Comparison of ENCODE assay signal across 1 cellular context in genomic region chr9:92278117-92278516, GRCh38.
TF ChIP-seq lines count a peak whose summit lies in the region.

No MANE protein-coding gene starts in this region.

TF ChIP-seq in SK-N-SH, 30 proteins besides CTCF, POLR2A, EP300 and RAD21 (continued from another document):
- TF ChIP-seq, protein P1, sequence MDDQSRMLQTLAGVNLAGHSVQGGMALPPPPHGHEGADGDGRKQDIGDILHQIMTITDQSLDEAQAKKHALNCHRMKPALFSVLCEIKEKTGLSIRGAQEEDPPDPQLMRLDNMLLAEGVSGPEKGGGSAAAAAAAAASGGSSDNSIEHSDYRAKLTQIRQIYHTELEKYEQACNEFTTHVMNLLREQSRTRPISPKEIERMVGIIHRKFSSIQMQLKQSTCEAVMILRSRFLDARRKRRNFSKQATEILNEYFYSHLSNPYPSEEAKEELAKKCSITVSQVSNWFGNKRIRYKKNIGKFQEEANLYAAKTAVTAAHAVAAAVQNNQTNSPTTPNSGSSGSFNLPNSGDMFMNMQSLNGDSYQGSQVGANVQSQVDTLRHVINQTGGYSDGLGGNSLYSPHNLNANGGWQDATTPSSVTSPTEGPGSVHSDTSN (IDR thresholded peaks at IDR 0.05) = peak; percentile 70
- TF ChIP-seq TCF12 (IDR thresholded peaks at IDR 0.05) = peak; percentile 79
- TF ChIP-seq, protein P2, sequence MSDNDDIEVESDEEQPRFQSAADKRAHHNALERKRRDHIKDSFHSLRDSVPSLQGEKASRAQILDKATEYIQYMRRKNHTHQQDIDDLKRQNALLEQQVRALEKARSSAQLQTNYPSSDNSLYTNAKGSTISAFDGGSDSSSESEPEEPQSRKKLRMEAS (IDR thresholded peaks at IDR 0.05; ENCODE audit: low read depth) = peak; percentile 82
- TF ChIP-seq JUND (IDR thresholded peaks at IDR 0.05) = peak; percentile 44
- no peak for TF ChIP-seq RFX5 (IDR thresholded peaks at IDR 0.05; ENCODE audit: low read length)
- peak; percentile 58; the same call in 1 of the 2 replicates for TF ChIP-seq FOSL2 (IDR thresholded peaks at IDR 0.05; ENCODE audit: borderline replicate concordance, low read depth)
- 0 out of 2 replicates have a peak, but pooled peaks have one; percentile 16 for TF ChIP-seq NFIC (IDR thresholded peaks at IDR 0.05; ENCODE audit: borderline replicate concordance)
